Comparison of ENCODE assay signal across 9 cellular contexts in genomic region chr18:57077786-57078552, GRCh38.
DNase-seq lines count a peak whose midpoint lies in the region; ATAC-seq, FAIRE-seq and TF ChIP-seq lines count a peak whose summit lies in the region.
"Had no signal": no experiment of that assay in that cellular context is flagged by ENCODE, and none has a peak within 500 bp of the region (broad histone marks: within the 10 kb centered on the region; RNA-seq: fewer than 3 reads in every experiment).

No MANE protein-coding gene starts in this region.

- FAIRE-seq in GM12891 (lab: Jason Lieb, UNC) = peak; percentile 96

- no peaks in the 10 kb centered on the region for H3K9me2 ChIP-seq in SK-N-SH

- no peaks in the 10 kb centered on the region for H3K27me3 ChIP-seq in neural progenitor cell
- H3K27me3 ChIP-seq in SK-N-SH (ENCODE audit: insufficient read depth) = no peaks in the 10 kb centered on the region
- H3K27me3 ChIP-seq: cardiac muscle cell had no signal

- no peak overlapping the region for H3K27ac Mint-ChIP-seq in activated naive CD8-positive, alpha-beta T cell treated with anti-CD3 and anti-CD28 coated beads, Interleukin-2, amount 10 ng/mL, durations not matched to agents 7 days and 5 days
- H3K27ac Mint-ChIP-seq in neural progenitor cell = no peak overlapping the region

- H3K4me1 ChIP-seq in neural progenitor cell = peaks cover 35% of the 10 kb centered on the region
- no peaks in the 10 kb centered on the region for H3K4me1 ChIP-seq in SK-N-SH (ENCODE audit: control insufficient read depth in 1 of 2, insufficient read depth in 2 of 2, low read depth in 1 of 2, low read length in 1 of 2)

- DNase-seq in GM12891 (ENCODE audit: insufficient read length, low spot score) (peak; percentile 59), neural progenitor cell (ENCODE audit: low spot score) (no peak), COR-L47 (lab: John Stamatoyannopoulos, UW) (no peak), anterior cingulate cortex (lab: John Stamatoyannopoulos, UW) (no peak), SK-N-SH (no peak)
- DNase-seq in activated naive CD8-positive, alpha-beta T cell treated with anti-CD3 and anti-CD28 coated beads, Interleukin-2, amount 10 ng/mL, durations not matched to agents 7 days and 5 days = peak; percentile 63

- H3K79me2 ChIP-seq in neural progenitor cell (ENCODE audit: low read depth) = no peaks in the 10 kb centered on the region
- H3K79me2 ChIP-seq in SK-N-SH (ENCODE audit: insufficient read depth) = no peaks in the 10 kb centered on the region

- H4K20me1 ChIP-seq in neural progenitor cell (ENCODE audit: low read depth) (peaks cover 11% of the 10 kb centered on the region), SK-N-SH (ENCODE audit: insufficient read depth) (no peaks in the 10 kb centered on the region)

- H3K9me3 ChIP-seq in neural progenitor cell (ENCODE audit: low read depth) = no peaks in the 10 kb centered on the region
- H3K9me3 ChIP-seq in SK-N-SH = no peaks in the 10 kb centered on the region

- POLR2A ChIA-PET in activated naive CD8-positive, alpha-beta T cell treated with anti-CD3 and anti-CD28 coated beads, Interleukin-2, amount 10 ng/mL, durations not matched to agents 7 days and 5 days (lab: Charles Lee) = no interaction called here
- POLR2A ChIA-PET in SK-N-SH (lab: Yijun Ruan, JAX) = no interaction called here

- no peak overlapping the region for H2AFZ ChIP-seq in neural progenitor cell (replicated peaks)
- no peak overlapping the region for H2AFZ ChIP-seq in SK-N-SH (ENCODE audit: low read depth)

- H3K9ac ChIP-seq in neural progenitor cell (no peak overlapping the region), SK-N-SH (no peak overlapping the region)

- ATAC-seq in GM21390 (IDR thresholded peaks at IDR 0.05; ENCODE audit: unreplicated experiment) = peak; percentile 91
- ATAC-seq in HG03558 (IDR thresholded peaks at IDR 0.05; ENCODE audit: extremely low read depth, unreplicated experiment) = peak; percentile 94
- peak; percentile 80 for ATAC-seq in activated naive CD8-positive, alpha-beta T cell treated with anti-CD3 and anti-CD28 coated beads, Interleukin-2, amount 10 ng/mL, durations not matched to agents 7 days and 5 days (ENCODE audit: low read depth)

- no peaks in the 10 kb centered on the region for H3K36me3 Mint-ChIP-seq in activated naive CD8-positive, alpha-beta T cell treated with anti-CD3 and anti-CD28 coated beads, Interleukin-2, amount 10 ng/mL, durations not matched to agents 7 days and 5 days
- no peaks in the 10 kb centered on the region for H3K36me3 Mint-ChIP-seq in neural progenitor cell

- no peak for TF ChIP-seq RAD21 in SK-N-SH (IDR thresholded peaks at IDR 0.05; ENCODE audit: low read length)

- H3F3A ChIP-seq in neural progenitor cell (ENCODE audit: low read depth) = peaks cover 17% of the 10 kb centered on the region
- no peaks in the 10 kb centered on the region for H3F3A ChIP-seq in SK-N-SH (replicated peaks; ENCODE audit: insufficient read depth)

- TF ChIP-seq POLR2A in GM12891 (IDR thresholded peaks at IDR 0.05; ENCODE audit: low read depth, low read length) = peak; percentile 64

- H3K27ac ChIP-seq in neural progenitor cell = no peak overlapping the region
- H3K27ac ChIP-seq in SK-N-SH (ENCODE audit: low read depth in 2 of 2, low read length in 1 of 2) = no peak overlapping the region
- H3K27ac ChIP-seq: cardiac muscle cell had no signal

- H3K4me3 ChIP-seq in neural progenitor cell (no peak overlapping the region), SK-N-SH (ENCODE audit: low read depth in 2 of 2, low read length in 1 of 2) (no peak overlapping the region)
- H3K4me3 ChIP-seq: cardiac muscle cell had no signal

- peaks cover 4% of the 10 kb centered on the region for H3K9me3 Mint-ChIP-seq in activated naive CD8-positive, alpha-beta T cell treated with anti-CD3 and anti-CD28 coated beads, Interleukin-2, amount 10 ng/mL, durations not matched to agents 7 days and 5 days
- peaks cover 2% of the 10 kb centered on the region for H3K9me3 Mint-ChIP-seq in neural progenitor cell

- H3K4me1 Mint-ChIP-seq in activated naive CD8-positive, alpha-beta T cell treated with anti-CD3 and anti-CD28 coated beads, Interleukin-2, amount 10 ng/mL, durations not matched to agents 7 days and 5 days = peaks cover 8% of the 10 kb centered on the region
- H3K4me1 Mint-ChIP-seq in neural progenitor cell = peaks cover 25% of the 10 kb centered on the region

- H3K27me3 Mint-ChIP-seq in activated naive CD8-positive, alpha-beta T cell treated with anti-CD3 and anti-CD28 coated beads, Interleukin-2, amount 10 ng/mL, durations not matched to agents 7 days and 5 days = peaks cover 20% of the 10 kb centered on the region
- peaks cover 4% of the 10 kb centered on the region for H3K27me3 Mint-ChIP-seq in neural progenitor cell (ENCODE audit: insufficient read depth, low read depth)

- CTCF ChIA-PET in SK-N-SH (lab: Yijun Ruan, JAX) = no interaction called here

- WGBS in SK-N-SH (ENCODE audit: low lambda C conversion rate) = 42% methylated on average over 10 of the region's 11 CpGs

- no peak overlapping the region for H3K4me2 ChIP-seq in neural progenitor cell
- no peak overlapping the region for H3K4me2 ChIP-seq in SK-N-SH

- TF ChIP-seq CTCF in neural progenitor cell (IDR thresholded peaks at IDR 0.05) = no peak
- no peak for TF ChIP-seq CTCF in SK-N-SH (IDR thresholded peaks at IDR 0.05)

- H3K36me3 ChIP-seq in neural progenitor cell (no peaks in the 10 kb centered on the region), SK-N-SH (replicated peaks in 1 of 2; ENCODE audit: control insufficient read depth in 1 of 2, insufficient read depth in 2 of 2, low read length in 1 of 2) (no peaks in the 10 kb centered on the region)
- H3K36me3 ChIP-seq: cardiac muscle cell had no signal

- H3K4me3 Mint-ChIP-seq in activated naive CD8-positive, alpha-beta T cell treated with anti-CD3 and anti-CD28 coated beads, Interleukin-2, amount 10 ng/mL, durations not matched to agents 7 days and 5 days = peak overlapping the region; percentile 57
- H3K4me3 Mint-ChIP-seq in neural progenitor cell = no peak overlapping the region

- TF ChIP-seq EP300 in SK-N-SH (IDR thresholded peaks at IDR 0.05; ENCODE audit: borderline replicate concordance in 1 of 2, low read depth in 1 of 2, low read length in 1 of 2) = no peak

TF ChIP-seq in GM12891, 5 proteins besides CTCF, POLR2A, EP300 and RAD21:
- TF ChIP-seq SPI1 (IDR thresholded peaks at IDR 0.05; ENCODE audit: low read depth, low read length) (peak; percentile 75), POU2F2 (IDR thresholded peaks at IDR 0.05; ENCODE audit: low read depth, low read length) (peak; percentile 92), TAF1 (IDR thresholded peaks at IDR 0.05; ENCODE audit: low read depth, low read length) (no peak), PAX5 (IDR thresholded peaks at IDR 0.05; ENCODE audit: insufficient read depth, low read length, severe bottlenecking) (peak; percentile 82), POLR2AphosphoS5 (IDR thresholded peaks at IDR 0.05; ENCODE audit: low read depth, low read length) (peak; percentile 37; the same call in 1 of the 2 replicates)

TF ChIP-seq in SK-N-SH, 30 proteins besides CTCF, POLR2A, EP300 and RAD21:
- no peak for TF ChIP-seq EZH2phosphoT487 (IDR thresholded peaks at IDR 0.05; ENCODE audit: borderline replicate concordance, low read depth)
TF ChIP-seq in SK-N-SH: peak in this region for 0.

Comparison
In these comparisons a context has a peak if more than half of its experiments do, and no peak if none do; other contexts are left out.
1. DNase-seq: peak in GM12891 (single experiment) and activated naive CD8-positive, alpha-beta T cell treated with anti-CD3 and anti-CD28 coated beads, Interleukin-2, amount 10 ng/mL, durations not matched to agents 7 days and 5 days (single experiment); none in neural progenitor cell (single experiment), COR-L47 (single experiment), anterior cingulate cortex (0 of 58) and SK-N-SH (single experiment).
2. Peak in every context shown above with its lines, with median percentiles within 50 percentile points of each other: ATAC-seq.